ENCODE assay signal across 40 cellular contexts in genomic region chr6:33845031-33845430, GRCh38. TPM values are rescaled to one million over a fixed set of nuclear protein-coding genes. Genes with fewer than 3 reads are reported as not detected.
"Had no signal": no experiment of that assay in that cellular context is flagged by ENCODE, and none has a peak within 500 bp of the region (broad histone marks: within the 10 kb centered on the region; RNA-seq: fewer than 3 reads in every experiment).

No MANE protein-coding gene starts in this region.

- H3K27ac ChIP-seq: adrenal gland, body of pancreas, brain microvascular endothelial cell, breast epithelium, VCaP had no signal

- H3K27ac Mint-ChIP-seq: activated B cell treated with CpG ODN at 0.5 μM for 24 hours; activated CD4-positive, alpha-beta memory T cell treated with anti-CD3 and anti-CD28 coated beads for 36 hours; activated CD4-positive, alpha-beta T cell treated with anti-CD3 and anti-CD28 coated beads, Interleukin-2, amount 10 ng/mL, durations not matched to agents 24 days and 14 days; activated CD8-positive, alpha-beta T cell treated with anti-CD3 and anti-CD28 coated beads for 36 hours; activated naive CD4-positive, alpha-beta T cell treated with anti-CD3 and anti-CD28 coated beads for 36 hours; activated naive CD4-positive, alpha-beta T cell treated with anti-CD3 and anti-CD28 coated beads, Interleukin-2, amount 50 U/mL, for 72 hours; activated naive CD8-positive, alpha-beta T cell treated with anti-CD3 and anti-CD28 coated beads for 36 hours; activated T-helper 1 cell treated with anti-CD3 and anti-CD28 coated beads, Interleukin-12 subunit alpha, Interleukin-12 subunit beta, Interleukin-2, Interleukin-4 antibody, amounts not matched to agents 30 ng/mL and 10 ng/mL and 1 ng/mL, durations not matched to agents 14 hours and 24 hours and 36 hours; activated T-helper 17 cell treated with anti-CD3 and anti-CD28 coated beads, Interleukin-2, amount 50 U/mL, for 72 hours had no signal

- H3K4me3 ChIP-seq: adrenal gland, body of pancreas, breast epithelium had no signal

- H3K27me3 Mint-ChIP-seq: activated CD4-positive, alpha-beta memory T cell treated with anti-CD3 and anti-CD28 coated beads for 36 hours had no signal

- H3K4me3 Mint-ChIP-seq: activated B cell treated with CpG ODN at 0.5 μM for 24 hours; activated CD4-positive, alpha-beta memory T cell treated with anti-CD3 and anti-CD28 coated beads for 36 hours; activated CD4-positive, alpha-beta T cell treated with anti-CD3 and anti-CD28 coated beads, Interleukin-2, amount 10 ng/mL, durations not matched to agents 24 days and 14 days; activated CD8-positive, alpha-beta T cell treated with anti-CD3 and anti-CD28 coated beads for 36 hours; activated naive CD4-positive, alpha-beta T cell treated with anti-CD3 and anti-CD28 coated beads for 36 hours; activated naive CD8-positive, alpha-beta T cell treated with anti-CD3 and anti-CD28 coated beads for 36 hours; activated T-cell treated with anti-CD3 and anti-CD28 coated beads, Interleukin-2, amount 50 U/mL, for 4 hours; activated T-cell treated with anti-CD3 and anti-CD28 coated beads, Interleukin-2, amount 50 U/mL, for 72 hours; activated T-helper 1 cell treated with anti-CD3 and anti-CD28 coated beads, Interleukin-12 subunit alpha, Interleukin-12 subunit beta, Interleukin-2, Interleukin-4 antibody, amounts not matched to agents 30 ng/mL and 10 ng/mL and 1 ng/mL, durations not matched to agents 14 hours and 24 hours and 36 hours; activated T-helper 17 cell treated with anti-CD3 and anti-CD28 coated beads, Interleukin-2, amount 50 U/mL, for 72 hours; T-helper 2 cell treated with Interferon-gamma antibody and Interleukin-4, amounts not matched to agents 5 μg/mL and 100 μg/mL, for 36 hours had no signal

- FAIRE-seq: astrocyte, colon, TTC549 had no signal

- H3K27me3 ChIP-seq: adrenal gland, body of pancreas, brain microvascular endothelial cell, breast epithelium had no signal

- H3K36me3 ChIP-seq: adrenal gland, brain microvascular endothelial cell, breast epithelium had no signal

- ATAC-seq: activated CD8-positive, alpha-beta T cell treated with anti-CD3 and anti-CD28 coated beads for 36 hours; activated naive CD4-positive, alpha-beta T cell treated with anti-CD3 and anti-CD28 coated beads, Interleukin-2, amount 50 U/mL, for 72 hours; activated T-cell treated with anti-CD3 and anti-CD28 coated beads, Interleukin-2, amount 50 U/mL, for 4 hours; activated T-cell treated with anti-CD3 and anti-CD28 coated beads, Interleukin-2, amount 50 U/mL, for 72 hours; activated T-helper 17 cell treated with anti-CD3 and anti-CD28 coated beads, Interleukin-2, amount 50 U/mL, for 72 hours; body of pancreas had no signal

- DNase-seq: activated B cell treated with CpG ODN at 0.5 μM for 24 hours; activated CD4-positive, alpha-beta memory T cell treated with anti-CD3 and anti-CD28 coated beads for 36 hours; activated CD4-positive, alpha-beta T cell treated with anti-CD3 and anti-CD28 coated beads for 4 hours; activated CD4-positive, alpha-beta T cell treated with anti-CD3 and anti-CD28 coated beads, Interleukin-2, amount 10 ng/mL, durations not matched to agents 24 days and 14 days; activated CD4-positive, alpha-beta T cell treated with anti-CD3 and anti-CD28 coated beads, Interleukin-2, amount 50 U/mL, for 1 hour; activated CD4-positive, alpha-beta T cell treated with anti-CD3 and anti-CD28 coated beads, Interleukin-2, amount 50 U/mL, for 4 hours; activated CD4-positive, CD25-positive, alpha-beta regulatory T cell treated with anti-CD3 and anti-CD28 coated beads, Interleukin-2, amount 50 U/mL, for 72 hours; activated CD8-positive, alpha-beta memory T cell treated with anti-CD3 and anti-CD28 coated beads for 24 hours; activated CD8-positive, alpha-beta memory T cell treated with anti-CD3 and anti-CD28 coated beads, Interleukin-2, amount 50 U/mL, for 4 hours; activated CD8-positive, alpha-beta T cell treated with anti-CD3 and anti-CD28 coated beads for 36 hours; activated effector memory CD4-positive, alpha-beta T cell treated with anti-CD3 and anti-CD28 coated beads, Interleukin-2, amount 50 U/mL, for 16 hours; activated gamma-delta T cell treated with Interleukin-2 at 50 U/mL for 16 hours; activated naive CD4-positive, alpha-beta T cell; activated naive CD4-positive, alpha-beta T cell treated with anti-CD3 and anti-CD28 coated beads for 36 hours; activated naive CD4-positive, alpha-beta T cell treated with anti-CD3 and anti-CD28 coated beads, Interleukin-2, amount 50 U/mL, for 16 hours; activated naive CD8-positive, alpha-beta T cell treated with anti-CD3 and anti-CD28 coated beads for 36 hours; activated T-cell treated with anti-CD3 and anti-CD28 coated beads for 4 hours; activated T-cell treated with anti-CD3 and anti-CD28 coated beads, Interleukin-2, amount 50 U/mL, for 1 hour; activated T-cell treated with anti-CD3 and anti-CD28 coated beads, Interleukin-2, amount 50 U/mL, for 4 hours; activated T-cell treated with anti-CD3 and anti-CD28 coated beads, Interleukin-2, amount 50 U/mL, for 72 hours; adrenal gland; amniotic stem cell; aorta; body of pancreas; brain microvascular endothelial cell; central memory CD4-positive, alpha-beta T cell; T-helper 2 cell; T-helper 9 cell had no signal

- H3K9me3 Mint-ChIP-seq: activated B cell treated with CpG ODN at 0.5 μM for 24 hours; activated CD4-positive, alpha-beta memory T cell treated with anti-CD3 and anti-CD28 coated beads for 36 hours; activated CD4-positive, alpha-beta T cell treated with anti-CD3 and anti-CD28 coated beads, Interleukin-2, amount 10 ng/mL, durations not matched to agents 24 days and 14 days; activated CD8-positive, alpha-beta T cell treated with anti-CD3 and anti-CD28 coated beads for 36 hours; activated naive CD4-positive, alpha-beta T cell treated with anti-CD3 and anti-CD28 coated beads for 36 hours; activated naive CD4-positive, alpha-beta T cell treated with anti-CD3 and anti-CD28 coated beads, Interleukin-2, amount 50 U/mL, for 72 hours; activated naive CD8-positive, alpha-beta T cell treated with anti-CD3 and anti-CD28 coated beads for 36 hours; activated T-cell treated with anti-CD3 and anti-CD28 coated beads, Interleukin-2, amount 50 U/mL, for 4 hours; activated T-cell treated with anti-CD3 and anti-CD28 coated beads, Interleukin-2, amount 50 U/mL, for 72 hours; activated T-helper 1 cell treated with anti-CD3 and anti-CD28 coated beads, Interleukin-12 subunit alpha, Interleukin-12 subunit beta, Interleukin-2, Interleukin-4 antibody, amounts not matched to agents 30 ng/mL and 10 ng/mL and 1 ng/mL, durations not matched to agents 14 hours and 24 hours and 36 hours; activated T-helper 17 cell treated with anti-CD3 and anti-CD28 coated beads, Interleukin-2, amount 50 U/mL, for 72 hours; T-helper 2 cell treated with Interferon-gamma antibody and Interleukin-4, amounts not matched to agents 5 μg/mL and 100 μg/mL, for 36 hours had no signal

- H3K36me3 Mint-ChIP-seq: activated CD4-positive, alpha-beta memory T cell treated with anti-CD3 and anti-CD28 coated beads for 36 hours; activated naive CD4-positive, alpha-beta T cell treated with anti-CD3 and anti-CD28 coated beads, Interleukin-2, amount 50 U/mL, for 72 hours; activated naive CD8-positive, alpha-beta T cell treated with anti-CD3 and anti-CD28 coated beads for 36 hours had no signal

- H3K9me3 ChIP-seq: adrenal gland, body of pancreas, breast epithelium had no signal

RNA-seq across cellular contexts. Expression of gene MLN, which starts 41.2 kb away (rescaled TPM):
- total RNA-seq: activated B cell treated with CpG ODN at 0.5 μM for 24 hours; activated CD4-positive, alpha-beta memory T cell treated with anti-CD3 and anti-CD28 coated beads for 36 hours; activated CD4-positive, alpha-beta T cell treated with anti-CD3 and anti-CD28 coated beads, Interleukin-2, amount 10 ng/mL, durations not matched to agents 24 days and 14 days; activated CD8-positive, alpha-beta T cell treated with anti-CD3 and anti-CD28 coated beads for 36 hours; activated naive CD4-positive, alpha-beta T cell treated with anti-CD3 and anti-CD28 coated beads for 36 hours; activated naive CD4-positive, alpha-beta T cell treated with anti-CD3 and anti-CD28 coated beads, Interleukin-2, amount 50 U/mL, for 72 hours; activated naive CD8-positive, alpha-beta T cell treated with anti-CD3 and anti-CD28 coated beads for 36 hours; activated T-cell treated with anti-CD3 and anti-CD28 coated beads, Interleukin-2, amount 50 U/mL, for 4 hours; activated T-cell treated with anti-CD3 and anti-CD28 coated beads, Interleukin-2, amount 50 U/mL, for 72 hours; activated T-helper 1 cell treated with anti-CD3 and anti-CD28 coated beads, Interleukin-12 subunit alpha, Interleukin-12 subunit beta, Interleukin-2, Interleukin-4 antibody, amounts not matched to agents 30 ng/mL and 10 ng/mL and 1 ng/mL, durations not matched to agents 14 hours and 24 hours and 36 hours; activated T-helper 17 cell treated with anti-CD3 and anti-CD28 coated beads, Interleukin-2, amount 50 U/mL, for 72 hours; adrenal gland; aorta; astrocyte; body of pancreas; breast epithelium; cardiac septum; cerebellum; T-helper 1 cell treated with Interleukin-12 subunit alpha and Interleukin-12 subunit beta and Interleukin-4 antibody, amounts not matched to agents 30 ng/mL and 1 ng/mL, for 36 hours had no signal
- polyA plus RNA-seq: adrenal gland had no signal
